ENCODE assay signal across 1 cellular context in genomic region chr7:6008668-6009611, GRCh38.
TF ChIP-seq lines count a peak whose summit lies in the region.

TSS of gene AIMP2 (plus strand) at chr7:6009272. CDS start at chr7:6009364, 92 bp downstream.
TSS of gene PMS2 (minus strand) at chr7:6009049. CDS start at chr7:6009019, 30 bp downstream.

TF ChIP-seq in HepG2, 621 proteins besides CTCF, POLR2A, EP300 and RAD21 (continued from another document and continues in another):
- TF ChIP-seq ZHX2 (IDR thresholded peaks at IDR 0.05; ENCODE audit: low read depth) (peak; percentile 73), ZHX2 (CRISPR knock-in tag; IDR thresholded peaks at IDR 0.05; ENCODE audit: borderline replicate concordance) (peak; percentile 98), MAX (IDR thresholded peaks at IDR 0.05) (peak; percentile 100), MAZ (IDR thresholded peaks at IDR 0.05; ENCODE audit: borderline replicate concordance, low read depth, low read length) (0 out of 2 replicates have a peak, but pooled peaks have one; percentile 15), MAZ (CRISPR knock-in tag; IDR thresholded peaks at IDR 0.05; ENCODE audit: low read depth) (peak; percentile 100), ZNF34 (CRISPR knock-in tag; IDR thresholded peaks at IDR 0.05; ENCODE audit: borderline replicate concordance) (peak; percentile 88), DR1 (CRISPR knock-in tag; IDR thresholded peaks at IDR 0.05) (peak; percentile 91), REPIN1 (CRISPR knock-in tag; IDR thresholded peaks at IDR 0.05; ENCODE audit: borderline replicate concordance, low read depth) (peak; percentile 99), SPEN (CRISPR knock-in tag; IDR thresholded peaks at IDR 0.05; ENCODE audit: low read depth) (peak; percentile 99), ZFP36L1 (CRISPR knock-in tag; IDR thresholded peaks at IDR 0.05) (peak; percentile 100), MIER2 (CRISPR knock-in tag; IDR thresholded peaks at IDR 0.05) (no peak; the same call in 1 of the 2 replicates), ZNF703 (CRISPR knock-in tag; IDR thresholded peaks at IDR 0.05; ENCODE audit: borderline replicate concordance) (peak; percentile 98; the same call in 1 of the 2 replicates), XBP1 (CRISPR knock-in tag; IDR thresholded peaks at IDR 0.05) (peak; percentile 97), ZNF101 (CRISPR knock-in tag; IDR thresholded peaks at IDR 0.05; ENCODE audit: borderline replicate concordance, low read depth) (peak; percentile 99), RNF2 (conservative IDR thresholded peaks at IDR 0.05; ENCODE audit: low read depth) (peak; percentile 100), ZSCAN20 (CRISPR knock-in tag; IDR thresholded peaks at IDR 0.05; ENCODE audit: borderline replicate concordance) (peak; percentile 99), NFE2 (CRISPR knock-in tag; IDR thresholded peaks at IDR 0.05) (0 out of 2 replicates have a peak, but pooled peaks have one; percentile 22), ELF4 (CRISPR knock-in tag; IDR thresholded peaks at IDR 0.05; ENCODE audit: borderline replicate concordance) (peak; percentile 94), NRL (CRISPR knock-in tag; IDR thresholded peaks at IDR 0.05; ENCODE audit: borderline replicate concordance) (peak; percentile 100), REST (IDR thresholded peaks at IDR 0.05; ENCODE audit: borderline replicate concordance in 1 of 2, low read depth in 1 of 2, low read length in 2 of 2) (0 out of 4 replicates have a peak, but pooled peaks of 1 of the 2 experiments have one; percentile 53), ZBTB2 (CRISPR knock-in tag; IDR thresholded peaks at IDR 0.05; ENCODE audit: low read depth) (peak; percentile 94), ZNF354B (CRISPR knock-in tag; IDR thresholded peaks at IDR 0.05) (peak; percentile 96; the same call in 1 of the 2 replicates), ZNF335 (CRISPR knock-in tag; IDR thresholded peaks at IDR 0.05) (peak; percentile 93), SRY (CRISPR knock-in tag; IDR thresholded peaks at IDR 0.05) (peak; percentile 100), SP140L (CRISPR knock-in tag; IDR thresholded peaks at IDR 0.05; ENCODE audit: borderline replicate concordance) (0 out of 2 replicates have a peak, but pooled peaks have one; percentile 84), GLMP (CRISPR knock-in tag; IDR thresholded peaks at IDR 0.05; ENCODE audit: borderline replicate concordance) (peak; percentile 70; the same call in 1 of the 2 replicates), ZMYM4 (CRISPR knock-in tag; IDR thresholded peaks at IDR 0.05) (peak; percentile 95; the same call in 1 of the 2 replicates), THAP8 (CRISPR knock-in tag; IDR thresholded peaks at IDR 0.05; ENCODE audit: borderline replicate concordance) (peak; percentile 99), ZFP90 (CRISPR knock-in tag; IDR thresholded peaks at IDR 0.05; ENCODE audit: borderline replicate concordance) (peak; percentile 95), ZNF280B (CRISPR knock-in tag; IDR thresholded peaks at IDR 0.05; ENCODE audit: borderline replicate concordance) (peak; percentile 100), PITX1 (CRISPR knock-in tag; IDR thresholded peaks at IDR 0.05) (peak; percentile 85), ZNF652 (CRISPR knock-in tag; IDR thresholded peaks at IDR 0.05; ENCODE audit: borderline replicate concordance, low read depth) (peak; percentile 9; the same call in 1 of the 2 replicates), IRF9 (CRISPR knock-in tag; IDR thresholded peaks at IDR 0.05; ENCODE audit: borderline replicate concordance) (peak; percentile 100), ZNF121 (CRISPR knock-in tag; IDR thresholded peaks at IDR 0.05) (peak; percentile 74), NCOA2 (CRISPR knock-in tag; IDR thresholded peaks at IDR 0.05) (peak; percentile 78), BCL6 (CRISPR knock-in tag; IDR thresholded peaks at IDR 0.05) (peak; percentile 69), CHCHD3 (CRISPR knock-in tag; IDR thresholded peaks at IDR 0.05) (peak; percentile 99), PRMT3 (CRISPR knock-in tag; IDR thresholded peaks at IDR 0.05; ENCODE audit: borderline replicate concordance, low read depth) (no peak; the same call in none of the 2 replicates), CENPX (CRISPR knock-in tag; IDR thresholded peaks at IDR 0.05) (no peak), TP53 (CRISPR knock-in tag; conservative IDR thresholded peaks at IDR 0.05) (peak; percentile 96), MYC (CRISPR knock-in tag; IDR thresholded peaks at IDR 0.05; ENCODE audit: borderline replicate concordance) (peak; percentile 100), ZNF414 (CRISPR knock-in tag; IDR thresholded peaks at IDR 0.05) (peak; percentile 97), MBNL3 (CRISPR knock-in tag; conservative IDR thresholded peaks at IDR 0.05) (no peak), ZBTB49 (CRISPR knock-in tag; IDR thresholded peaks at IDR 0.05; ENCODE audit: borderline replicate concordance) (peak; percentile 89)
